ENCODE assay signal across 18 cellular contexts in genomic region chr16:20971420-20971819, GRCh38.
"Had no signal": no experiment of that assay in that cellular context is flagged by ENCODE, and none has a peak within 500 bp of the region (broad histone marks: within the 10 kb centered on the region; RNA-seq: fewer than 3 reads in every experiment).

No MANE protein-coding gene starts in this region.

- H3K4me3 ChIP-seq: right atrium auricular region, stomach, thoracic aorta, upper lobe of right lung had no signal

- H3K27ac ChIP-seq: brain microvascular endothelial cell, right atrium auricular region, stomach, thoracic aorta, upper lobe of right lung had no signal

- H3K27me3 ChIP-seq: brain microvascular endothelial cell, right atrium auricular region, stomach, upper lobe of right lung had no signal

- DNase-seq: activated CD4-positive, alpha-beta T cell treated with anti-CD3 and anti-CD28 coated beads, Interleukin-2, amount 10 ng/mL, durations not matched to agents 24 days and 14 days; activated CD4-positive, CD25-positive, alpha-beta regulatory T cell; activated CD8-positive, alpha-beta memory T cell treated with anti-CD3 and anti-CD28 coated beads, Interleukin-2, amount 50 U/mL, for 4 hours; activated CD8-positive, alpha-beta T cell treated with anti-CD3 and anti-CD28 coated beads, Interleukin-2, amount 10 ng/mL, durations not matched to agents 7 days and 5 days; activated naive CD4-positive, alpha-beta T cell treated with Interleukin-2 at 50 U/mL for 16 hours; activated T-cell treated with anti-CD3 and anti-CD28 coated beads, Interleukin-2, amount 50 U/mL, for 72 hours; anterior cingulate cortex; brain microvascular endothelial cell; cerebellar nuclear complex; erythroblast; hippocampal formation; occipital lobe; stimulated activated CD4-positive, alpha-beta T cell treated with anti-CD3 and anti-CD28 coated beads, Interleukin-1b, Interleukin-23, amount 100 ng/mL, for 48 hours; stomach; SW 1271; upper lobe of right lung had no signal

- ATAC-seq: activated CD8-positive, alpha-beta T cell treated with anti-CD3 and anti-CD28 coated beads, Interleukin-2, amount 10 ng/mL, durations not matched to agents 7 days and 5 days; activated T-cell treated with anti-CD3 and anti-CD28 coated beads, Interleukin-2, amount 50 U/mL, for 72 hours; upper lobe of right lung had no signal

- H3K4me1 ChIP-seq: right atrium auricular region, stomach, upper lobe of right lung had no signal

- H3K9me3 ChIP-seq: right atrium auricular region, stomach, thoracic aorta, upper lobe of right lung had no signal

- H3K36me3 ChIP-seq: brain microvascular endothelial cell, right atrium auricular region, stomach, thoracic aorta, upper lobe of right lung had no signal
